12 cellular contexts compared by ENCODE assay signal in the genomic region with DNA sequence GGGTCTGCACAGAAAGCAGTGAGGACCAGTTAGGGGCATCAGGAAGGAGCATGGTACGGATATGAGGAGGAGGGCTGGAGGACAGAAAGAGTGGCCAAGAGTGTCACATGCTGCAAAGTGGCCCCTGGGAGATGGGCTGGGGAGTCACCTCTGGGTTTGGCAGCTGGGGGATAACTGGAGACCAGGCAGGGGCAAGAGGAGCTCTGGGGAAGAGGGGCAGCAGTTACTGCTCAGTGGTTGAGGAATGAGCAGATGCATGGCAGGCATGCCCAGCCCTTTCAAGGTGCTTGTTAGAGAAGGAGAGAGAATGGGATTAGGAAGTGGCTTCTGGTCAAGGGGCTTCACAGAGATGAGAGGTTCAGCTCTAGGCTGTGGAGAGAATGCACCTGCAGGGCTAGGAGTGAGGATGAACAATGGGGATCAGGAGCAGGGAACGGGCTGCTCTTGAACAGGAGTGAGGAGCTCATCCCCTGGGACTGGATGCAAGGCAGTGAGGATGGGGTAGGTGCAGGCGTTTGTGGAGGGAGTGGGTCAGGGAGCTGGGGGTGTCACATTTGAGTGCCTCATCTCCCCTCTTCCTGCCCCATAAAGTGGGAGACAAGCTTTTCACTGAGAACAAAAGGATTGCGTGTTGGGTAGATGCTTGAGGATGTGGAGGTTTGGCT.
"Had no signal": no experiment of that assay in that cellular context is flagged by ENCODE, and none has a peak within 500 bp of the region (broad histone marks: within the 10 kb centered on the region; RNA-seq: fewer than 3 reads in every experiment).

No MANE protein-coding gene starts in this region.

- H3K9me3 Mint-ChIP-seq: activated naive CD4-positive, alpha-beta T cell treated with anti-CD3 and anti-CD28 coated beads, Interleukin-2, amount 50 U/mL, for 72 hours; mesothelial cell of epicardium; T-helper 1 cell treated with Interleukin-12 subunit alpha and Interleukin-12 subunit beta and Interleukin-4 antibody, amounts not matched to agents 30 μg/mL and 1 μg/mL, for 36 hours had no signal

- H3K4me3 Mint-ChIP-seq: mesothelial cell of epicardium; T-helper 1 cell treated with Interleukin-12 subunit alpha and Interleukin-12 subunit beta and Interleukin-4 antibody, amounts not matched to agents 30 μg/mL and 1 μg/mL, for 36 hours had no signal

- H3K27ac Mint-ChIP-seq: activated naive CD4-positive, alpha-beta T cell treated with anti-CD3 and anti-CD28 coated beads, Interleukin-2, amount 50 U/mL, for 72 hours; mesothelial cell of epicardium; T-helper 1 cell treated with Interleukin-12 subunit alpha and Interleukin-12 subunit beta and Interleukin-4 antibody, amounts not matched to agents 30 μg/mL and 1 μg/mL, for 36 hours had no signal

- DNase-seq: activated CD4-positive, alpha-beta T cell treated with anti-CD3 and anti-CD28 coated beads for 4 hours; central memory CD4-positive, alpha-beta T cell; cortex of kidney; effector CD4-positive, alpha-beta T cell; foreskin fibroblast; hippocampal formation; retina; stimulated activated CD4-positive, alpha-beta T cell treated with anti-CD3 and anti-CD28 coated beads, Interleukin-4, amount 100 ng/mL, for 1 hour; stimulated activated naive CD4-positive, alpha-beta T cell had no signal

- H3K36me3 Mint-ChIP-seq: activated naive CD4-positive, alpha-beta T cell treated with anti-CD3 and anti-CD28 coated beads, Interleukin-2, amount 50 U/mL, for 72 hours; mesothelial cell of epicardium had no signal

- ATAC-seq: activated naive CD4-positive, alpha-beta T cell treated with anti-CD3 and anti-CD28 coated beads, Interleukin-2, amount 50 U/mL, for 72 hours had no signal

- H3K4me1 Mint-ChIP-seq: mesothelial cell of epicardium had no signal
